In the genomic region with DNA sequence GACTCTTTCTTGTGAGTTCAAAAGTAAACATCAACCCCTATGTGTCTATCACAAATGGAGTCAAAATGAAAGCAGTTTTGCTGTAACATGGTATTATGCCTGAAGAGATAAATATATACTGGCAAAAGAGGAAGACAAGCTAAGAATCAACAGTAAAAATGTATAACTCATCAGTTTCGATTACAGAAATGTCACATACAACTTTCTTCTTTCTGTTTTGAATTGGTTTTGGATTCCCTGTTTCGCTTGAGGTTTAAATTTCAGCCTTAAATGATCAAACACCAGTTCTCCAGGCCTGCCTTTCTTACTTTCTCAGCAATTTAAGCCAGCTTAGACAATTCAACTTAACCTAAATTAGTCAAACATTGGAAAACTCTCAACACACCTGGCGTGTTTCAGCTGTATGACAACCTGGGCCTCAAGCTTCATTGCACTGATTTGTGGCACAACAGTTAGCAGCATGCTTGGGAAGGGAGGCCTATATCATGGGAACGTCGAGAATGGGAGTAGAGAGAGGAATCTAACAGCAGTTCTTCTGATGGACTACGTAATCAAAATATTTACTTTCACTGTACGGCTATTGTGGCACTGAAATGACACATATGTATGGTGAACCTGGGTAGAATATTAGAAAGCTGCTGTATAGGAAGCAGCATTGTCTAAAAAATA, we compare ENCODE assay signal across 9 cellular contexts. TPM values are rescaled to one million over a fixed set of nuclear protein-coding genes. Genes with fewer than 3 reads are reported as not detected.
DNase-seq lines count a peak whose midpoint lies in the region; ATAC-seq lines count a peak whose summit lies in the region.
"Had no signal": no experiment of that assay in that cellular context is flagged by ENCODE, and none has a peak within 500 bp of the region (broad histone marks: within the 10 kb centered on the region; RNA-seq: fewer than 3 reads in every experiment).

No MANE protein-coding gene starts in this region.

- H3K27ac ChIP-seq in SJCRH30 = peak overlapping the region; percentile 15
- H3K27ac ChIP-seq: 22Rv1 had no signal

- DNase-seq in NCI-H2227 (lab: John Stamatoyannopoulos, UW; ENCODE audit: unreplicated experiment) (peak; percentile 12), NCI-H2227 treated with DMSO at 0.1 percent for 48 hours (lab: John Stamatoyannopoulos, UW) (no peak), SJCRH30 (peak in 1 of 2 experiments; percentile 13)
- no peak for DNase-seq in stimulated activated naive B cell treated with anti-CD40 and anti-IgM and Interleukin-4, amounts not matched to agents 10 μg/mL and 1 μg/mL and 100 μg/mL, for 72 hours
- DNase-seq in NK-92 treated with Interleukin-12 subunit alpha and Interleukin-12 subunit beta, amount 100 ng/mL, for 24 hours (lab: John Stamatoyannopoulos, UW) = no peak
- no peak for DNase-seq in activated T-helper 2 cell treated with anti-CD3 and anti-CD28 coated beads, Interferon-gamma antibody, Interleukin-2, Interleukin-4, amounts not matched to agents 10 μg/mL and 5 μg/mL and 100 μg/mL, durations not matched to agents 14 hours and 24 hours and 36 hours (ENCODE audit: low spot score)
- DNase-seq in stimulated activated CD4-positive, alpha-beta T cell treated with anti-CD3 and anti-CD28 coated beads, Interleukin-4, amount 100 ng/mL, for 1 hour = no peak

- no peaks in the 10 kb centered on the region for H3K9me3 ChIP-seq in SJCRH30 (replicated peaks)

- H3K27ac Mint-ChIP-seq in stimulated activated naive B cell treated with anti-CD40 and anti-IgM and Interleukin-4, amounts not matched to agents 10 μg/mL and 1 μg/mL and 100 μg/mL, for 72 hours = no peak overlapping the region
- no peak overlapping the region for H3K27ac Mint-ChIP-seq in activated T-helper 2 cell treated with anti-CD3 and anti-CD28 coated beads, Interferon-gamma antibody, Interleukin-2, Interleukin-4, amounts not matched to agents 10 μg/mL and 5 μg/mL and 100 μg/mL, durations not matched to agents 14 hours and 24 hours and 36 hours

- H3K27me3 ChIP-seq in SJCRH30 = no peaks in the 10 kb centered on the region

- no peak overlapping the region for H3K4me3 ChIP-seq in SJCRH30

- no peaks in the 10 kb centered on the region for H3K36me3 Mint-ChIP-seq in stimulated activated naive B cell treated with anti-CD40 and anti-IgM and Interleukin-4, amounts not matched to agents 10 μg/mL and 1 μg/mL and 100 μg/mL, for 72 hours
- H3K36me3 Mint-ChIP-seq in activated T-helper 2 cell treated with anti-CD3 and anti-CD28 coated beads, Interferon-gamma antibody, Interleukin-2, Interleukin-4, amounts not matched to agents 10 μg/mL and 5 μg/mL and 100 μg/mL, durations not matched to agents 14 hours and 24 hours and 36 hours (ENCODE audit: low read depth) = no peaks in the 10 kb centered on the region

- ATAC-seq in HG03066 (IDR thresholded peaks at IDR 0.05; ENCODE audit: low read depth, unreplicated experiment) = peak; percentile 92
- ATAC-seq in stimulated activated naive B cell treated with anti-CD40 and anti-IgM and Interleukin-4, amounts not matched to agents 10 μg/mL and 1 μg/mL and 100 μg/mL, for 72 hours (replicated peaks) = peak; percentile 84

- H3K27me3 Mint-ChIP-seq in stimulated activated naive B cell treated with anti-CD40 and anti-IgM and Interleukin-4, amounts not matched to agents 10 μg/mL and 1 μg/mL and 100 μg/mL, for 72 hours = no peaks in the 10 kb centered on the region
- peaks cover 4% of the 10 kb centered on the region for H3K27me3 Mint-ChIP-seq in activated T-helper 2 cell treated with anti-CD3 and anti-CD28 coated beads, Interferon-gamma antibody, Interleukin-2, Interleukin-4, amounts not matched to agents 10 μg/mL and 5 μg/mL and 100 μg/mL, durations not matched to agents 14 hours and 24 hours and 36 hours (ENCODE audit: low read depth)

- intact Hi-C loops in activated T-helper 2 cell treated with anti-CD3 and anti-CD28 coated beads, Interferon-gamma antibody, Interleukin-2, Interleukin-4, amounts not matched to agents 10 μg/mL and 5 μg/mL and 100 μg/mL, durations not matched to agents 14 hours and 24 hours and 36 hours (cut with micrococcal nuclease) = loop anchor here (5.0 kb wide), 1 partner anchor 173 kb away; no protein-coding TSS in a partner anchor

- H3K4me1 ChIP-seq in SJCRH30 = no peaks in the 10 kb centered on the region

- peaks cover 0 to 3% of the 10 kb centered on the region in 2 donors for H3K9me3 Mint-ChIP-seq in stimulated activated naive B cell treated with anti-CD40 and anti-IgM and Interleukin-4, amounts not matched to agents 10 μg/mL and 1 μg/mL and 100 μg/mL, for 72 hours
- H3K9me3 Mint-ChIP-seq in activated T-helper 2 cell treated with anti-CD3 and anti-CD28 coated beads, Interferon-gamma antibody, Interleukin-2, Interleukin-4, amounts not matched to agents 10 μg/mL and 5 μg/mL and 100 μg/mL, durations not matched to agents 14 hours and 24 hours and 36 hours = no peaks in the 10 kb centered on the region

- no peak overlapping the region for H3K4me3 Mint-ChIP-seq in stimulated activated naive B cell treated with anti-CD40 and anti-IgM and Interleukin-4, amounts not matched to agents 10 μg/mL and 1 μg/mL and 100 μg/mL, for 72 hours
- H3K4me3 Mint-ChIP-seq in activated T-helper 2 cell treated with anti-CD3 and anti-CD28 coated beads, Interferon-gamma antibody, Interleukin-2, Interleukin-4, amounts not matched to agents 10 μg/mL and 5 μg/mL and 100 μg/mL, durations not matched to agents 14 hours and 24 hours and 36 hours (ENCODE audit: low read depth) = no peak overlapping the region

- H3K36me3 ChIP-seq in SJCRH30 = no peaks in the 10 kb centered on the region

- peaks cover 27 to 49% of the 10 kb centered on the region in 2 donors for H3K4me1 Mint-ChIP-seq in stimulated activated naive B cell treated with anti-CD40 and anti-IgM and Interleukin-4, amounts not matched to agents 10 μg/mL and 1 μg/mL and 100 μg/mL, for 72 hours
- peaks cover 8% of the 10 kb centered on the region for H3K4me1 Mint-ChIP-seq in activated T-helper 2 cell treated with anti-CD3 and anti-CD28 coated beads, Interferon-gamma antibody, Interleukin-2, Interleukin-4, amounts not matched to agents 10 μg/mL and 5 μg/mL and 100 μg/mL, durations not matched to agents 14 hours and 24 hours and 36 hours (ENCODE audit: low read depth)

RNA-seq across cellular contexts. Expression of a gene that starts 51.8 kb away (rescaled TPM):
- 152 and 167 TPM in 2 replicates for total RNA-seq in SJCRH30 (2014; rRNA removed; shearing (Covaris generic))
- total RNA-seq in activated T-helper 2 cell treated with anti-CD3 and anti-CD28 coated beads, Interferon-gamma antibody, Interleukin-2, Interleukin-4, amounts not matched to agents 10 μg/mL and 5 μg/mL and 100 μg/mL, durations not matched to agents 14 hours and 24 hours and 36 hours = 0.28 and 0.34 TPM in 2 replicates

Comparison
In these comparisons a context has a peak if more than half of its experiments do, and no peak if none do; other contexts are left out.
1. RNA of a gene that starts 51.8 kb away (total RNA-seq): 152 to 167 TPM in SJCRH30; 0.28 to 0.34 TPM in activated T-helper 2 cell treated with anti-CD3 and anti-CD28 coated beads, Interferon-gamma antibody, Interleukin-2, Interleukin-4, amounts not matched to agents 10 μg/mL and 5 μg/mL and 100 μg/mL, durations not matched to agents 14 hours and 24 hours and 36 hours; every median in the first group is over 100 times any median in the second.